In genomic region chr3:47782538-47783308, GRCh38 we compare ENCODE assay signal across 8 cellular contexts. TPM values are rescaled to one million over a fixed set of nuclear protein-coding genes. Genes with fewer than 3 reads are reported as not detected.
A peak's percentile ranks its signal among the peaks of the same experiment; 100 is the strongest.
DNase-seq lines count a peak whose midpoint lies in the region; ATAC-seq and TF ChIP-seq lines count a peak whose summit lies in the region.

No MANE protein-coding gene starts in this region.

- TF ChIP-seq CTCF in activated B cell treated with CpG ODN at 0.5 μM for 24 hours (IDR thresholded peaks at IDR 0.05): no peak

- POLR2A ChIA-PET in activated B cell treated with CpG ODN at 0.5 μM for 24 hours (lab: Charles Lee): interaction anchor here (0.5 to 0.7 kb wide), 2 partner anchors 828 to 1942 kb away, joined by 3 to 7 read pairs; no protein-coding TSS in a partner anchor

- no peaks in the 10 kb centered on the region for H3K9me3 Mint-ChIP-seq in activated T-cell treated with anti-CD3 and anti-CD28 coated beads, Interleukin-2, amount 50 U/mL, for 24 hours
- H3K9me3 Mint-ChIP-seq in activated B cell treated with CpG ODN at 0.5 μM for 24 hours: no peaks in the 10 kb centered on the region

- H3K9ac ChIP-seq in subcutaneous abdominal adipose tissue (ENCODE audit: low read length in 5 of 5): peak overlapping the region; percentile 73 to 95 (median 91)

- H3K4me3 ChIP-seq in iPS-18c (ENCODE audit: insufficient read depth, low read depth, low read length) (peak overlapping the region; percentile 72), subcutaneous abdominal adipose tissue (ENCODE audit: low read depth in 1 of 5, low read length in 5 of 5) (peak overlapping the region; percentile 79 to 93 (median 86))

- H3K36me3 Mint-ChIP-seq in activated T-cell treated with anti-CD3 and anti-CD28 coated beads, Interleukin-2, amount 50 U/mL, for 24 hours (ENCODE audit: low read depth): peaks cover 20% of the 10 kb centered on the region
- peaks cover 14% of the 10 kb centered on the region for H3K36me3 Mint-ChIP-seq in activated B cell treated with CpG ODN at 0.5 μM for 24 hours (ENCODE audit: low read depth)

- peak overlapping the region; percentile 98 for H3K27ac Mint-ChIP-seq in activated T-cell treated with anti-CD3 and anti-CD28 coated beads, Interleukin-2, amount 50 U/mL, for 24 hours
- H3K27ac Mint-ChIP-seq in activated B cell treated with CpG ODN at 0.5 μM for 24 hours: peak overlapping the region; percentile 98

- ATAC-seq in activated B cell treated with CpG ODN at 0.5 μM for 24 hours (ENCODE audit: low read depth) (no peak), HG03280 (IDR thresholded peaks at IDR 0.05; ENCODE audit: unreplicated experiment) (no peak), HG03139 (IDR thresholded peaks at IDR 0.05; ENCODE audit: unreplicated experiment) (no peak)

- CTCF ChIA-PET in activated B cell treated with CpG ODN at 0.5 μM for 24 hours (lab: Charles Lee): no interaction called here

- H3K4me1 ChIP-seq in subcutaneous abdominal adipose tissue (ENCODE audit: control insufficient read depth in 5 of 5, insufficient read depth in 5 of 5, low read length in 5 of 5): peaks cover 0 to 31% (median 29%) of the 10 kb centered on the region in 5 donors

- H3K9me3 ChIP-seq in iPS-18c (ENCODE audit: control insufficient read depth, insufficient read depth, low read length): no peaks in the 10 kb centered on the region
- H3K9me3 ChIP-seq in subcutaneous abdominal adipose tissue (ENCODE audit: control insufficient read depth in 5 of 5, low read length in 5 of 5): no peaks in the 10 kb centered on the region

- H3K27me3 Mint-ChIP-seq in activated T-cell treated with anti-CD3 and anti-CD28 coated beads, Interleukin-2, amount 50 U/mL, for 24 hours: no peaks in the 10 kb centered on the region
- H3K27me3 Mint-ChIP-seq in activated B cell treated with CpG ODN at 0.5 μM for 24 hours: no peaks in the 10 kb centered on the region

- H3K27me3 ChIP-seq in subcutaneous abdominal adipose tissue (ENCODE audit: control insufficient read depth in 5 of 5, insufficient read depth in 4 of 5, low read length in 5 of 5): no peaks in the 10 kb centered on the region

- H3K4me1 Mint-ChIP-seq in activated T-cell treated with anti-CD3 and anti-CD28 coated beads, Interleukin-2, amount 50 U/mL, for 24 hours (ENCODE audit: low read depth): peaks cover 28% of the 10 kb centered on the region
- H3K4me1 Mint-ChIP-seq in activated B cell treated with CpG ODN at 0.5 μM for 24 hours: peaks cover 44% of the 10 kb centered on the region

- no peak for DNase-seq in activated T-cell treated with anti-CD3 and anti-CD28 coated beads, Interleukin-2, amount 50 U/mL, for 24 hours
- DNase-seq in activated T-cell treated with anti-CD3 and anti-CD28 coated beads, Interleukin-2, amount 50 U/mL, for 48 hours: no peak
- DNase-seq in activated B cell treated with CpG ODN at 0.5 μM for 24 hours (no peak), SW 1271 (lab: John Stamatoyannopoulos, UW) (no peak)

- H3K27ac ChIP-seq in subcutaneous abdominal adipose tissue (ENCODE audit: low read depth, low read length): peak overlapping the region; percentile 95

- H3K36me3 ChIP-seq in subcutaneous abdominal adipose tissue (ENCODE audit: control insufficient read depth in 5 of 5, insufficient read depth in 5 of 5, low read length in 5 of 5): no peaks in the 10 kb centered on the region

- H3K4me3 Mint-ChIP-seq in activated T-cell treated with anti-CD3 and anti-CD28 coated beads, Interleukin-2, amount 50 U/mL, for 24 hours: peak overlapping the region; percentile 97
- peak overlapping the region; percentile 93 for H3K4me3 Mint-ChIP-seq in activated B cell treated with CpG ODN at 0.5 μM for 24 hours

- intact Hi-C loops in activated B cell treated with CpG ODN at 0.5 μM for 24 hours (cut with micrococcal nuclease): loop anchor here (1.0 to 10.0 kb wide), 5 partner anchors 40 to 1630 kb away; partner anchors contain the start of genes KIF9, KLHL18, RHOA and SETD2

RNA-seq across cellular contexts. Expression of gene SMARCC1, which starts 1.0 kb away (rescaled TPM):
- 136 and 144 TPM in 2 replicates for total RNA-seq in activated B cell treated with CpG ODN at 0.5 μM for 24 hours

RNA-seq across cellular contexts. Expression of gene DHX30, which starts 20.2 kb away (rescaled TPM):
- 71.3 and 77.4 TPM in 2 replicates for total RNA-seq in activated B cell treated with CpG ODN at 0.5 μM for 24 hours
